Comparison of ENCODE assay signal across 14 cellular contexts in the genomic region with DNA sequence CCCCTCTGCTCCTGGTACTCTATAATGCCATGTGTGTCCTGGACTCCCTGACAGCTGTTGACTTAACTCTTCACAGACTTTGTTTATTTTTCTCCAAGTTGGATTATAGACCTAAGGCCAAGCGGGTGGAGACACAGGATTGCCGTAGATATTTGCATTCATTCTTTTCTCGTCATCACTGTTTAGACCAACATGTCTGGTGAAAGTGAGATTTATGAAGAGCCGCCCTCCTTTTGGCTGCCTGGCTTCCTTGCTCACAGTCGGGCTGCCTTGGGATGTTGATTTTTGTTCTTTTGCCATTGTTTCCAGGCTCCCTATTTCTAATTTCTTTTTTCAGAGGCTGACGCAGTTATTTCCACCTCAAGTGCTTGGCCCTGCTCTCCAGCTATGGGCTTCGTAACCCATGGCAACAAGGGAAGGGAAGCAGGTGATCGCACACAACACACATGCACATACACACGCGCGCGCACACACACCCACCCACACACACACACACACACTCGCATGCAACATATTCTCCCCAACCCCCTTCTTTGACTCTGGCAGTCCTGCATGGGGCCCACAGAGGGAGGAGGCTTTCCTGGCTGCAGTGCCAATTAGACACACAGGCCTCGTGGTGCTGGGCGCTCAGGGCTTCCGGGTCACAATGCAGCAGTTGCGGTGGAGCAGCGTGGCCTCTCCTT.
DNase-seq lines count a peak whose midpoint lies in the region; TF ChIP-seq lines count a peak whose summit lies in the region.
"Had no signal": no experiment of that assay in that cellular context is flagged by ENCODE, and none has a peak within 500 bp of the region (broad histone marks: within the 10 kb centered on the region; RNA-seq: fewer than 3 reads in every experiment).

No MANE protein-coding gene starts in this region.

- peak; percentile 41 for TF ChIP-seq RAD21 in neural cell (conservative IDR thresholded peaks at IDR 0.05)

- no peaks in the 10 kb centered on the region for H3K9me2 ChIP-seq in neural cell (ENCODE audit: insufficient read depth, low read length)

- no peaks in the 10 kb centered on the region for H3K9me3 ChIP-seq in neural cell (ENCODE audit: low read length)
- H3K9me3 ChIP-seq: neutrophil, Peyer's patch, vagina had no signal

- H3F3A ChIP-seq in neural cell (ENCODE audit: insufficient read depth, low read length, poor library complexity, severe bottlenecking): no peaks in the 10 kb centered on the region

- H3K27ac ChIP-seq in neural cell (ENCODE audit: low read length): peak overlapping the region; percentile 70
- H3K27ac ChIP-seq: neutrophil, vagina had no signal

- H3K79me2 ChIP-seq in neural cell (replicated peaks; ENCODE audit: insufficient read depth, low read length): no peaks in the 10 kb centered on the region

- no peaks in the 10 kb centered on the region for H4K20me1 ChIP-seq in neural cell (ENCODE audit: insufficient read depth)

- H3K27me3 ChIP-seq in neural cell (ENCODE audit: insufficient read depth, low read depth, low read length): no peaks in the 10 kb centered on the region
- H3K27me3 ChIP-seq: Peyer's patch, vagina had no signal

- no peaks in the 10 kb centered on the region for H3K36me3 ChIP-seq in neural cell (ENCODE audit: insufficient read depth, low read length)
- H3K36me3 ChIP-seq: neutrophil, Peyer's patch, vagina had no signal

- peak overlapping the region; percentile 22 for H3K4me2 ChIP-seq in neural cell (ENCODE audit: low read length)

- DNase-seq in DMS153 (lab: John Stamatoyannopoulos, UW): peak; percentile 91
- DNase-seq in NCI-H146 (lab: John Stamatoyannopoulos, UW): peak; percentile 51
- DNase-seq in astrocyte of the spinal cord (ENCODE audit: low read depth, low spot score): peak; percentile 16
- no peak for DNase-seq in GM10266 (ENCODE audit: extremely low spot score)
- no peak for DNase-seq in NOMO-1 treated with dmso at 0.1 percent for 144 hours (lab: John Stamatoyannopoulos, UW; ENCODE audit: unreplicated experiment)
- no peak for DNase-seq in activated CD4-positive, CD25-positive, alpha-beta regulatory T cell treated with anti-CD3 and anti-CD28 coated beads, Interleukin-2, amount 50 U/mL, for 72 hours
- no peak for DNase-seq in mucosa of gallbladder (ENCODE audit: low spot score)
- DNase-seq: activated naive CD4-positive, alpha-beta T cell treated with anti-CD3 and anti-CD28 coated beads, Interleukin-2, amount 50 U/mL, for 16 hours; EL; Peyer's patch; stimulated activated CD4-positive, alpha-beta T cell treated with anti-CD3 and anti-CD28 coated beads, Interleukin-15, amount 100 ng/mL, for 24 hours had no signal

- H3K4me3 ChIP-seq in astrocyte of the spinal cord (ENCODE audit: low read depth, low read length) (no peak overlapping the region), neural cell (ENCODE audit: low read length) (peak overlapping the region; percentile 7)
- H3K4me3 ChIP-seq: Peyer's patch, vagina had no signal

- in situ Hi-C loops in astrocyte of the spinal cord (cut with HindIII; ENCODE audit: low sequenced_read_pairs): no loop called here

- peak overlapping the region; percentile 24 for H2AFZ ChIP-seq in neural cell (ENCODE audit: low read depth, low read length)

- TF ChIP-seq CTCF in astrocyte of the spinal cord (IDR thresholded peaks at IDR 0.05; ENCODE audit: low read depth, low read length): no peak
- TF ChIP-seq CTCF in neural cell (IDR thresholded peaks at IDR 0.05; ENCODE audit: poor library complexity, severe bottlenecking): no peak
- no peak for TF ChIP-seq CTCF in GM10266 (IDR thresholded peaks at IDR 0.05; ENCODE audit: control insufficient read depth, insufficient read depth, low read depth, missing control alignments)

- TF ChIP-seq EP300 in neural cell (conservative IDR thresholded peaks at IDR 0.05; ENCODE audit: poor library complexity, severe bottlenecking): peak; percentile 80

- H3K9ac ChIP-seq in neural cell (ENCODE audit: low read length): peak overlapping the region; percentile 30

TF ChIP-seq in neural cell, 6 proteins besides CTCF, POLR2A, EP300 and RAD21:
- TF ChIP-seq POLR2AphosphoS5 (IDR thresholded peaks at IDR 0.05) (peak; percentile 67), SMC3 (conservative IDR thresholded peaks at IDR 0.05; ENCODE audit: poor library complexity) (peak; percentile 47), EZH2 (IDR thresholded peaks at IDR 0.05; ENCODE audit: borderline replicate concordance, insufficient read depth, low read length, poor library complexity, severe bottlenecking) (no peak), MXI1 (conservative IDR thresholded peaks at IDR 0.05; ENCODE audit: poor library complexity, severe bottlenecking) (peak; percentile 50), TAF1 (IDR thresholded peaks at IDR 0.05; ENCODE audit: low read depth) (no peak)
- TF ChIP-seq, protein P1, sequence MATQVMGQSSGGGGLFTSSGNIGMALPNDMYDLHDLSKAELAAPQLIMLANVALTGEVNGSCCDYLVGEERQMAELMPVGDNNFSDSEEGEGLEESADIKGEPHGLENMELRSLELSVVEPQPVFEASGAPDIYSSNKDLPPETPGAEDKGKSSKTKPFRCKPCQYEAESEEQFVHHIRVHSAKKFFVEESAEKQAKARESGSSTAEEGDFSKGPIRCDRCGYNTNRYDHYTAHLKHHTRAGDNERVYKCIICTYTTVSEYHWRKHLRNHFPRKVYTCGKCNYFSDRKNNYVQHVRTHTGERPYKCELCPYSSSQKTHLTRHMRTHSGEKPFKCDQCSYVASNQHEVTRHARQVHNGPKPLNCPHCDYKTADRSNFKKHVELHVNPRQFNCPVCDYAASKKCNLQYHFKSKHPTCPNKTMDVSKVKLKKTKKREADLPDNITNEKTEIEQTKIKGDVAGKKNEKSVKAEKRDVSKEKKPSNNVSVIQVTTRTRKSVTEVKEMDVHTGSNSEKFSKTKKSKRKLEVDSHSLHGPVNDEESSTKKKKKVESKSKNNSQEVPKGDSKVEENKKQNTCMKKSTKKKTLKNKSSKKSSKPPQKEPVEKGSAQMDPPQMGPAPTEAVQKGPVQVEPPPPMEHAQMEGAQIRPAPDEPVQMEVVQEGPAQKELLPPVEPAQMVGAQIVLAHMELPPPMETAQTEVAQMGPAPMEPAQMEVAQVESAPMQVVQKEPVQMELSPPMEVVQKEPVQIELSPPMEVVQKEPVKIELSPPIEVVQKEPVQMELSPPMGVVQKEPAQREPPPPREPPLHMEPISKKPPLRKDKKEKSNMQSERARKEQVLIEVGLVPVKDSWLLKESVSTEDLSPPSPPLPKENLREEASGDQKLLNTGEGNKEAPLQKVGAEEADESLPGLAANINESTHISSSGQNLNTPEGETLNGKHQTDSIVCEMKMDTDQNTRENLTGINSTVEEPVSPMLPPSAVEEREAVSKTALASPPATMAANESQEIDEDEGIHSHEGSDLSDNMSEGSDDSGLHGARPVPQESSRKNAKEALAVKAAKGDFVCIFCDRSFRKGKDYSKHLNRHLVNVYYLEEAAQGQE (IDR thresholded peaks at IDR 0.05; ENCODE audit: borderline replicate concordance): peak; percentile 39

Comparison
In these comparisons a context has a peak if more than half of its experiments do, and no peak if none do; other contexts are left out.
1. DNase-seq: peak in DMS153 (single experiment), NCI-H146 (single experiment) and astrocyte of the spinal cord (single experiment); none in GM10266 (single experiment), NOMO-1 treated with dmso at 0.1 percent for 144 hours (single experiment), activated CD4-positive, CD25-positive, alpha-beta regulatory T cell treated with anti-CD3 and anti-CD28 coated beads, Interleukin-2, amount 50 U/mL, for 72 hours (single experiment) and mucosa of gallbladder (single experiment).